12 cellular contexts compared by ENCODE assay signal in the genomic region with DNA sequence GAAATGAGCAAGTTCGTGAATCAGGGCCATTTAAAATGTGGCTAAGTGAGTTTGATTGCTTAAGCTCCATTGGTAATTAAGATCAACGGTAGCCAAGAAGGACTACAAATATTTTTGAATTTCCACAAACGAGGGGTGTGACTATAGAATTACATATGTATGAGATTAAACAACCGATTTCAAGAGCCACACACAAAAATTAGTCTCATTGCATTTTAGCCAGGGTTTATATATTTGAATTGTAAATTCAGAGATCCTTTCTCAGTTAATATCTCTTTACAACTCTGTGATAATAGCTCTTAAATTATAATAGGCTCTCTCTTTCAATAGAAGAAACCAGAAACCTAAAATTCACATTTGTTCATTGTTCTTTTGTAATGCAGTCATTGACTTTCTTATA.
"Had no signal": no experiment of that assay in that cellular context is flagged by ENCODE, and none has a peak within 500 bp of the region (broad histone marks: within the 10 kb centered on the region; RNA-seq: fewer than 3 reads in every experiment).

No MANE protein-coding gene starts in this region.

- H3K4me3 Mint-ChIP-seq: activated CD4-positive, alpha-beta memory T cell treated with anti-CD3 and anti-CD28 coated beads, Interleukin-2, amount 10 ng/mL, durations not matched to agents 7 days and 5 days; stimulated activated effector memory CD8-positive, alpha-beta T cell treated with anti-CD3 and anti-CD28 coated beads, Interleukin-12 subunit alpha, Interleukin-12 subunit beta, amount 100 ng/mL, for 72 hours had no signal

- H3K4me3 ChIP-seq: heart left ventricle, left ventricle myocardium inferior, pancreas had no signal

- H3K9me3 ChIP-seq: left ventricle myocardium inferior, pancreas had no signal

- ATAC-seq: stimulated activated effector memory CD8-positive, alpha-beta T cell treated with anti-CD3 and anti-CD28 coated beads, Interleukin-12 subunit alpha, Interleukin-12 subunit beta, amount 100 ng/mL, for 72 hours had no signal

- H3K9me3 Mint-ChIP-seq: activated CD4-positive, alpha-beta memory T cell treated with anti-CD3 and anti-CD28 coated beads, Interleukin-2, amount 10 ng/mL, durations not matched to agents 7 days and 5 days; stimulated activated effector memory CD8-positive, alpha-beta T cell treated with anti-CD3 and anti-CD28 coated beads, Interleukin-12 subunit alpha, Interleukin-12 subunit beta, amount 100 ng/mL, for 72 hours had no signal

- DNase-seq: activated CD4-positive, alpha-beta memory T cell treated with anti-CD3 and anti-CD28 coated beads, Interleukin-2, amount 10 ng/mL, durations not matched to agents 7 days and 5 days; activated naive CD4-positive, alpha-beta T cell; kidney; left ventricle myocardium inferior; small intestine; T-helper 9 cell; trophoblast cell had no signal

- H3K36me3 ChIP-seq: heart left ventricle, left ventricle myocardium inferior, pancreas had no signal

- H3K36me3 Mint-ChIP-seq: stimulated activated effector memory CD8-positive, alpha-beta T cell treated with anti-CD3 and anti-CD28 coated beads, Interleukin-12 subunit alpha, Interleukin-12 subunit beta, amount 100 ng/mL, for 72 hours had no signal

- H3K27ac ChIP-seq: heart left ventricle, left ventricle myocardium inferior, pancreas had no signal

- H3K27ac Mint-ChIP-seq: activated CD4-positive, alpha-beta memory T cell treated with anti-CD3 and anti-CD28 coated beads, Interleukin-2, amount 10 ng/mL, durations not matched to agents 7 days and 5 days; stimulated activated effector memory CD8-positive, alpha-beta T cell treated with anti-CD3 and anti-CD28 coated beads, Interleukin-12 subunit alpha, Interleukin-12 subunit beta, amount 100 ng/mL, for 72 hours had no signal

- FAIRE-seq: bronchial epithelial cell, frontal cortex, kidney, pancreas, small intestine had no signal

- H3K27me3 ChIP-seq: heart left ventricle, pancreas had no signal

- H3K4me1 ChIP-seq: left ventricle myocardium inferior, pancreas had no signal
